Comparison of ENCODE assay signal across 26 cellular contexts in the genomic region with DNA sequence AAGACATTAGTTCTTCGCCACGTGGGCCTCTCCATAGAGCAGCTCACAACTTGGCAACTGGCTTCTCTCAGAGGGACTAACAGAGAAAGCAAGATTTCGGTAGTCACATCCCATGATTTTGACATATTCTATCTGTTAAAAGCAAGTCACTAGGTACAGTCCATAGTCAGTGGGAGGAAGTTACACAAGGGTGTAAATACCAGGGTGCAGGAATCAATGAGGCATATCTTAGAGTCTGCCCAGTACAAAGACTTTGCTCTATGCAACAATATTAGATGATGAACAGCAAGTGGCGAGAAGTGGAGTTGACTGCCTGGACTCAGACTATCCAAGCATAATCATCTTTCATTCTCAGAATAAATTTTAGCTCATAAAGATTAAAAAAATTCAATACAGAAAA.
"Had no signal": no experiment of that assay in that cellular context is flagged by ENCODE, and none has a peak within 500 bp of the region (broad histone marks: within the 10 kb centered on the region; RNA-seq: fewer than 3 reads in every experiment).

No MANE protein-coding gene starts in this region.

- ATAC-seq: activated CD8-positive, alpha-beta T cell treated with anti-CD3 and anti-CD28 coated beads, Interleukin-2, amount 10 ng/mL, durations not matched to agents 7 days and 5 days; activated naive CD4-positive, alpha-beta T cell treated with anti-CD3 and anti-CD28 coated beads, Interleukin-2, amount 50 U/mL, for 72 hours; activated naive CD8-positive, alpha-beta T cell treated with anti-CD3 and anti-CD28 coated beads, Interleukin-2, amount 50 U/mL, for 24 hours; T-helper 17 cell; WTC11 had no signal

- H3K9me3 Mint-ChIP-seq: brain, WTC11 had no signal

- H3K4me3 Mint-ChIP-seq: activated CD8-positive, alpha-beta T cell treated with anti-CD3 and anti-CD28 coated beads, Interleukin-2, amount 10 ng/mL, durations not matched to agents 7 days and 5 days; activated naive CD8-positive, alpha-beta T cell treated with anti-CD3 and anti-CD28 coated beads, Interleukin-2, amount 50 U/mL, for 24 hours; activated T-helper 1 cell treated with anti-CD3 and anti-CD28 coated beads, Interleukin-12 subunit alpha, Interleukin-12 subunit beta, Interleukin-2, Interleukin-4 antibody, amounts not matched to agents 30 ng/mL and 10 ng/mL and 1 ng/mL, durations not matched to agents 14 hours and 24 hours and 36 hours; brain; T-helper 17 cell; WTC11 had no signal

- H3K27ac Mint-ChIP-seq: activated CD8-positive, alpha-beta T cell treated with anti-CD3 and anti-CD28 coated beads, Interleukin-2, amount 10 ng/mL, durations not matched to agents 7 days and 5 days; activated naive CD4-positive, alpha-beta T cell treated with anti-CD3 and anti-CD28 coated beads, Interleukin-2, amount 50 U/mL, for 72 hours; activated naive CD8-positive, alpha-beta T cell treated with anti-CD3 and anti-CD28 coated beads, Interleukin-2, amount 50 U/mL, for 24 hours; activated T-helper 1 cell treated with anti-CD3 and anti-CD28 coated beads, Interleukin-12 subunit alpha, Interleukin-12 subunit beta, Interleukin-2, Interleukin-4 antibody, amounts not matched to agents 30 ng/mL and 10 ng/mL and 1 ng/mL, durations not matched to agents 14 hours and 24 hours and 36 hours; brain; T-helper 17 cell; WTC11 had no signal

- H3K36me3 ChIP-seq: cardiac muscle cell had no signal

- FAIRE-seq: astrocyte had no signal

- H3K27ac ChIP-seq: cardiac muscle cell had no signal

- H3K4me3 ChIP-seq: cardiac muscle cell had no signal

- H3K4me1 Mint-ChIP-seq: activated naive CD8-positive, alpha-beta T cell treated with anti-CD3 and anti-CD28 coated beads, Interleukin-2, amount 50 U/mL, for 24 hours; brain; T-helper 17 cell; WTC11 had no signal

- H3K27me3 Mint-ChIP-seq: activated naive CD8-positive, alpha-beta T cell treated with anti-CD3 and anti-CD28 coated beads, Interleukin-2, amount 50 U/mL, for 24 hours; T-helper 17 cell had no signal

- H3K36me3 Mint-ChIP-seq: activated naive CD4-positive, alpha-beta T cell treated with anti-CD3 and anti-CD28 coated beads, Interleukin-2, amount 50 U/mL, for 72 hours; brain; WTC11 had no signal

- DNase-seq: activated CD4-positive, alpha-beta T cell treated with anti-CD3 and anti-CD28 coated beads for 48 hours; activated CD4-positive, alpha-beta T cell treated with anti-CD3 and anti-CD28 coated beads, Interleukin-2, amount 50 U/mL, for 4 hours; activated CD4-positive, CD25-positive, alpha-beta regulatory T cell treated with anti-CD3 and anti-CD28 coated beads, Interleukin-2, amount 50 U/mL, for 72 hours; activated CD8-positive, alpha-beta memory T cell treated with anti-CD3 and anti-CD28 coated beads, Interleukin-2, amount 50 U/mL, for 48 hours; activated CD8-positive, alpha-beta T cell treated with anti-CD3 and anti-CD28 coated beads, Interleukin-2, amount 10 ng/mL, durations not matched to agents 7 days and 5 days; activated effector memory CD4-positive, alpha-beta T cell treated with Interleukin-2 at 50 U/mL for 16 hours; activated naive CD4-positive, alpha-beta T cell; activated naive CD8-positive, alpha-beta T cell treated with anti-CD3 and anti-CD28 coated beads, Interleukin-2, amount 50 U/mL, for 24 hours; activated T-cell treated with anti-CD3 and anti-CD28 coated beads, Interleukin-2, amount 50 U/mL, for 1 hour; amygdala; Karpas-422; NCI-H1105 treated with DMSO at 0.1 percent for 48 hours; NCI-H1436 treated with DMSO at 0.1 percent for 48 hours; NCI-H187; NCI-H2081; NCI-H510A treated with DMSO at 0.1 percent for 48 hours; NCI-H69; SIG-M5; T-helper 17 cell; T-helper 9 cell had no signal

- H3K27me3 ChIP-seq: cardiac muscle cell had no signal
